22 cellular contexts compared by ENCODE assay signal in genomic region chr15:38698215-38698614, GRCh38.
A peak's percentile ranks its signal among the peaks of the same experiment; 100 is the strongest.
DNase-seq lines count a peak whose midpoint lies in the region; ATAC-seq, FAIRE-seq and TF ChIP-seq lines count a peak whose summit lies in the region.
"Had no signal": no experiment of that assay in that cellular context is flagged by ENCODE, and none has a peak within 500 bp of the region (broad histone marks: within the 10 kb centered on the region; RNA-seq: fewer than 3 reads in every experiment).

No MANE protein-coding gene starts in this region.

- TF ChIP-seq CTCF in Loucy (conservative IDR thresholded peaks at IDR 0.05; ENCODE audit: low read length): no peak
- no peak for TF ChIP-seq CTCF in kidney (IDR thresholded peaks at IDR 0.05; ENCODE audit: borderline replicate concordance, extremely low read depth, insufficient read depth)
- TF ChIP-seq CTCF in uterus (IDR thresholded peaks at IDR 0.05): no peak

- H3K9me3 Mint-ChIP-seq in activated CD4-positive, alpha-beta T cell treated with anti-CD3 and anti-CD28 coated beads, Interleukin-2, amount 10 ng/mL, durations not matched to agents 7 days and 5 days: no peaks in the 10 kb centered on the region
- H3K9me3 Mint-ChIP-seq in activated T-helper 17 cell treated with anti-CD3 and anti-CD28 coated beads, Interleukin-2, amount 50 U/mL, for 72 hours: no peaks in the 10 kb centered on the region
- H3K9me3 Mint-ChIP-seq: HFFc6 had no signal

- H3K4me1 ChIP-seq in BLaER1 treated with 17β-estradiol and CSF1 and Interleukin-3, amounts not matched to agents 10 nM and 100 nM: peaks cover 24 to 58% (median 48%) of the 10 kb centered on the region in 10 experiments
- peaks cover 73% of the 10 kb centered on the region for H3K4me1 ChIP-seq in Loucy (ENCODE audit: insufficient read depth, low read length, poor library complexity, severe bottlenecking)
- H3K4me1 ChIP-seq in kidney (ENCODE audit: control insufficient read depth in 1 of 2, insufficient read depth in 1 of 2, low read depth in 1 of 2, low read length in 2 of 2): peaks cover 4 to 8% of the 10 kb centered on the region in 2 donors
- no peaks in the 10 kb centered on the region for H3K4me1 ChIP-seq in uterus
- H3K4me1 ChIP-seq: gastroesophageal sphincter, testis had no signal

- H3K4me3 ChIP-seq in BLaER1 treated with 17β-estradiol and CSF1 and Interleukin-3, amounts not matched to agents 10 nM and 100 nM: no peak overlapping the region
- H3K4me3 ChIP-seq in Loucy (ENCODE audit: low read length, poor library complexity, severe bottlenecking) (peak overlapping the region; percentile 70), kidney (ENCODE audit: low read length in 2 of 2) (no peak overlapping the region), uterus (no peak overlapping the region)
- H3K4me3 ChIP-seq: esophagus muscularis mucosa, gastroesophageal sphincter, lower lobe of right lung, testis had no signal

- POLR2A ChIA-PET in activated CD4-positive, alpha-beta T cell treated with anti-CD3 and anti-CD28 coated beads, Interleukin-2, amount 10 ng/mL, durations not matched to agents 7 days and 5 days (lab: Charles Lee): no interaction called here

- H3K79me2 ChIP-seq in Loucy (ENCODE audit: insufficient read depth, low read length): peaks cover 16% of the 10 kb centered on the region; the same call in 1 of the 2 replicates

- peaks cover 14% of the 10 kb centered on the region for H3F3A ChIP-seq in Loucy (ENCODE audit: low read depth)

- H3K4me1 Mint-ChIP-seq in activated CD4-positive, alpha-beta T cell treated with anti-CD3 and anti-CD28 coated beads, Interleukin-2, amount 10 ng/mL, durations not matched to agents 7 days and 5 days: peaks cover 67% of the 10 kb centered on the region
- H3K4me1 Mint-ChIP-seq in activated T-helper 17 cell treated with anti-CD3 and anti-CD28 coated beads, Interleukin-2, amount 50 U/mL, for 72 hours: peaks cover 36% of the 10 kb centered on the region

- no peaks in the 10 kb centered on the region for H3K9me3 ChIP-seq in BLaER1 treated with 17β-estradiol and CSF1 and Interleukin-3, amounts not matched to agents 10 nM and 100 nM (replicated peaks in 1 of 11)
- H3K9me3 ChIP-seq in Loucy (ENCODE audit: insufficient read depth, low read depth, low read length) (no peaks in the 10 kb centered on the region), kidney (ENCODE audit: control insufficient read depth in 1 of 2, low read length in 2 of 2) (no peaks in the 10 kb centered on the region), uterus (no peaks in the 10 kb centered on the region)
- H3K9me3 ChIP-seq: esophagus muscularis mucosa, gastroesophageal sphincter, lower lobe of right lung, testis had no signal

- CTCF ChIA-PET in activated CD4-positive, alpha-beta T cell treated with anti-CD3 and anti-CD28 coated beads, Interleukin-2, amount 10 ng/mL, durations not matched to agents 7 days and 5 days (lab: Charles Lee): interaction anchor here (0.9 to 8.0 kb wide), 11 partner anchors 9 to 257 kb away, joined by 3 to 89 read pairs (median 17); partner anchors contain the start of genes FAM98B and RASGRP1

- no peak for TF ChIP-seq POLR2A in uterus (IDR thresholded peaks at IDR 0.05)

- peak overlapping the region; percentile 72 for H3K4me3 Mint-ChIP-seq in activated CD4-positive, alpha-beta T cell treated with anti-CD3 and anti-CD28 coated beads, Interleukin-2, amount 10 ng/mL, durations not matched to agents 7 days and 5 days
- peak overlapping the region; percentile 70 for H3K4me3 Mint-ChIP-seq in activated T-helper 17 cell treated with anti-CD3 and anti-CD28 coated beads, Interleukin-2, amount 50 U/mL, for 72 hours
- H3K4me3 Mint-ChIP-seq: HFFc6 had no signal

- no peaks in the 10 kb centered on the region for H4K20me1 ChIP-seq in BLaER1 treated with 17β-estradiol and CSF1 and Interleukin-3, amounts not matched to agents 10 nM and 100 nM
- no peaks in the 10 kb centered on the region for H4K20me1 ChIP-seq in Loucy (ENCODE audit: insufficient read depth, low read length, poor library complexity, severe bottlenecking)

- H3K27me3 ChIP-seq in BLaER1 treated with 17β-estradiol and CSF1 and Interleukin-3, amounts not matched to agents 10 nM and 100 nM: no peaks in the 10 kb centered on the region
- H3K27me3 ChIP-seq in Loucy (ENCODE audit: insufficient read depth, low read length, poor library complexity, severe bottlenecking) (no peaks in the 10 kb centered on the region), uterus (no peaks in the 10 kb centered on the region)
- H3K27me3 ChIP-seq: esophagus muscularis mucosa, gastroesophageal sphincter, testis had no signal

- no peaks in the 10 kb centered on the region for H3K9me2 ChIP-seq in Loucy (replicated peaks; ENCODE audit: low read depth, low read length)

- H3K36me3 Mint-ChIP-seq in activated CD4-positive, alpha-beta T cell treated with anti-CD3 and anti-CD28 coated beads, Interleukin-2, amount 10 ng/mL, durations not matched to agents 7 days and 5 days (ENCODE audit: low read depth): peaks cover 3% of the 10 kb centered on the region
- H3K36me3 Mint-ChIP-seq in activated T-helper 17 cell treated with anti-CD3 and anti-CD28 coated beads, Interleukin-2, amount 50 U/mL, for 72 hours (ENCODE audit: low read depth): no peaks in the 10 kb centered on the region

- intact Hi-C loops in kidney (cut with DNase I): no loop called here
- intact Hi-C loops in uterus (cut with DNase I; ENCODE audit: low total_unique reads): no loop called here

- H3K27me3 Mint-ChIP-seq in activated CD4-positive, alpha-beta T cell treated with anti-CD3 and anti-CD28 coated beads, Interleukin-2, amount 10 ng/mL, durations not matched to agents 7 days and 5 days: no peaks in the 10 kb centered on the region
- H3K27me3 Mint-ChIP-seq in activated T-helper 17 cell treated with anti-CD3 and anti-CD28 coated beads, Interleukin-2, amount 50 U/mL, for 72 hours: no peaks in the 10 kb centered on the region

- peak overlapping the region; percentile 73 for H3K27ac Mint-ChIP-seq in activated CD4-positive, alpha-beta T cell treated with anti-CD3 and anti-CD28 coated beads, Interleukin-2, amount 10 ng/mL, durations not matched to agents 7 days and 5 days
- H3K27ac Mint-ChIP-seq in activated T-helper 17 cell treated with anti-CD3 and anti-CD28 coated beads, Interleukin-2, amount 50 U/mL, for 72 hours: peak overlapping the region; percentile 78
- H3K27ac Mint-ChIP-seq: HFFc6 had no signal

- peak overlapping the region; percentile 27 to 80 (median 58); a peak in 21 of 22 replicates for H3K4me2 ChIP-seq in BLaER1 treated with 17β-estradiol and CSF1 and Interleukin-3, amounts not matched to agents 10 nM and 100 nM
- H3K4me2 ChIP-seq in Loucy (ENCODE audit: low read depth, low read length, poor library complexity, severe bottlenecking): peak overlapping the region; percentile 78

- no peak for DNase-seq in activated CD4-positive, alpha-beta T cell treated with anti-CD3 and anti-CD28 coated beads, Interleukin-2, amount 10 ng/mL, durations not matched to agents 7 days and 5 days
- no peak for DNase-seq in activated CD4-positive, alpha-beta T cell treated with anti-CD3 and anti-CD28 coated beads, Interleukin-2, amount 50 U/mL, for 4 hours
- DNase-seq in kidney: no peak
- DNase-seq in retina: no peak
- DNase-seq in uterus: no peak
- DNase-seq: DMS 273 treated with DMSO at 0.1 percent for 48 hours; HFFc6; islet precursor cell; lower lobe of right lung; NCI-H1105 treated with DMSO at 0.1 percent for 48 hours; NCI-H526 treated with DMSO at 0.1 percent for 48 hours; occipital lobe; stimulated activated CD4-positive, alpha-beta T cell treated with anti-CD3 and anti-CD28 coated beads, Interleukin-12 subunit alpha, Interleukin-12 subunit beta, amount 100 ng/mL, for 4 hours; SW 1271; testis had no signal

- FAIRE-seq in kidney (lab: Jason Lieb, UNC): no peak
- FAIRE-seq: A204.1, G401.6 had no signal

- H3K27ac ChIP-seq in BLaER1 treated with 17β-estradiol and CSF1 and Interleukin-3, amounts not matched to agents 10 nM and 100 nM: peak overlapping the region in 2 of 11 experiments; percentile 36 to 41; a peak in 2 of 22 replicates
- H3K27ac ChIP-seq in kidney (ENCODE audit: low read depth in 2 of 2, low read length in 2 of 2) (no peak overlapping the region), uterus (no peak overlapping the region)
- H3K27ac ChIP-seq: esophagus muscularis mucosa, gastroesophageal sphincter, lower lobe of right lung, testis had no signal

- no peak overlapping the region for H3K9ac ChIP-seq in BLaER1 treated with 17β-estradiol and CSF1 and Interleukin-3, amounts not matched to agents 10 nM and 100 nM
- H3K9ac ChIP-seq in Loucy (ENCODE audit: low read depth, low read length, poor library complexity, severe bottlenecking) (peak overlapping the region; percentile 83), kidney (ENCODE audit: low read length in 2 of 2) (peak overlapping the region in 1 of 2 donors; percentile 11)

- H2AFZ ChIP-seq in Loucy (ENCODE audit: low read length): no peak overlapping the region

- ATAC-seq in activated T-helper 17 cell treated with anti-CD3 and anti-CD28 coated beads, Interleukin-2, amount 50 U/mL, for 72 hours (replicated peaks): no peak
- ATAC-seq: gastroesophageal sphincter, lower lobe of right lung had no signal

- no peaks in the 10 kb centered on the region for H3K36me3 ChIP-seq in BLaER1 treated with 17β-estradiol and CSF1 and Interleukin-3, amounts not matched to agents 10 nM and 100 nM
- H3K36me3 ChIP-seq in Loucy (ENCODE audit: insufficient read depth, low read length) (no peaks in the 10 kb centered on the region), kidney (ENCODE audit: control insufficient read depth in 1 of 2, insufficient read depth in 2 of 2, low read length in 2 of 2) (no peaks in the 10 kb centered on the region), uterus (no peaks in the 10 kb centered on the region)
- H3K36me3 ChIP-seq: esophagus muscularis mucosa, gastroesophageal sphincter, lower lobe of right lung had no signal
